In genomic region chr12:113302466-113302865, GRCh38 we compare ENCODE assay signal across 25 cellular contexts. TPM values are rescaled to one million over a fixed set of nuclear protein-coding genes. Genes with fewer than 3 reads are reported as not detected.
DNase-seq lines count a peak whose midpoint lies in the region; ATAC-seq lines count a peak whose summit lies in the region.
"Had no signal": no experiment of that assay in that cellular context is flagged by ENCODE, and none has a peak within 500 bp of the region (broad histone marks: within the 10 kb centered on the region; RNA-seq: fewer than 3 reads in every experiment).

No MANE protein-coding gene starts in this region.

- DNase-seq in stimulated activated naive CD8-positive, alpha-beta T cell treated with anti-CD3 and anti-CD28 coated beads, Interleukin-15, amount 100 ng/mL, for 72 hours: no peak
- no peak for DNase-seq in stimulated activated naive CD8-positive, alpha-beta T cell treated with anti-CD3 and anti-CD28 coated beads, Interleukin-15, Interleukin-2, amounts not matched to agents 100 U/mL and 50 U/mL, for 24 hours
- DNase-seq in activated CD8-positive, alpha-beta T cell treated with anti-CD3 and anti-CD28 coated beads, Interleukin-2, amount 10 ng/mL, durations not matched to agents 7 days and 5 days: no peak
- DNase-seq in memory B cell (ENCODE audit: low spot score in 2 of 2) (no peak), H7 (no peak)
- DNase-seq in effector CD8-positive, alpha-beta T cell (lab: John Stamatoyannopoulos, UW): no peak
- DNase-seq: ACHN; activated CD4-positive, alpha-beta T cell treated with anti-CD3 and anti-CD28 coated beads, Interleukin-2, amount 10 ng/mL, durations not matched to agents 7 days and 5 days; C1 segment of cervical spinal cord; colonic mucosa; hippocampal formation; immature natural killer cell; NCI-H510A treated with DMSO at 0.1 percent for 48 hours; ovary; testis; uterus had no signal

- no peaks in the 10 kb centered on the region; the same call in 1 of the 2 replicates for H3K36me3 ChIP-seq in H7 (replicated peaks; ENCODE audit: control insufficient read depth, insufficient read depth, low read length)
- H3K36me3 ChIP-seq: ovary, SJSA1, uterus had no signal

- no peaks in the 10 kb centered on the region for H3K9me3 Mint-ChIP-seq in stimulated activated naive CD8-positive, alpha-beta T cell treated with anti-CD3 and anti-CD28 coated beads, Interleukin-15, amount 100 ng/mL, for 72 hours
- H3K9me3 Mint-ChIP-seq in activated CD8-positive, alpha-beta T cell treated with anti-CD3 and anti-CD28 coated beads, Interleukin-2, amount 10 ng/mL, durations not matched to agents 7 days and 5 days (ENCODE audit: insufficient read depth): no peaks in the 10 kb centered on the region
- H3K9me3 Mint-ChIP-seq in memory B cell: no peaks in the 10 kb centered on the region
- H3K9me3 Mint-ChIP-seq: activated CD4-positive, alpha-beta T cell treated with anti-CD3 and anti-CD28 coated beads, Interleukin-2, amount 10 ng/mL, durations not matched to agents 7 days and 5 days; activated T-helper 2 cell treated with anti-CD3 and anti-CD28 coated beads, Interferon-gamma antibody, Interleukin-2, Interleukin-4, amounts not matched to agents 10 μg/mL and 5 μg/mL and 100 μg/mL, durations not matched to agents 14 hours and 24 hours and 36 hours; endodermal cell; immature natural killer cell; T-helper 1 cell treated with Interleukin-12 subunit alpha and Interleukin-12 subunit beta and Interleukin-4 antibody, amounts not matched to agents 30 μg/mL and 1 μg/mL, for 36 hours had no signal

- no peaks in the 10 kb centered on the region for H3K27me3 Mint-ChIP-seq in stimulated activated naive CD8-positive, alpha-beta T cell treated with anti-CD3 and anti-CD28 coated beads, Interleukin-15, amount 100 ng/mL, for 72 hours
- no peaks in the 10 kb centered on the region for H3K27me3 Mint-ChIP-seq in activated CD8-positive, alpha-beta T cell treated with anti-CD3 and anti-CD28 coated beads, Interleukin-2, amount 10 ng/mL, durations not matched to agents 7 days and 5 days (ENCODE audit: low read depth)
- H3K27me3 Mint-ChIP-seq in memory B cell: no peaks in the 10 kb centered on the region
- H3K27me3 Mint-ChIP-seq: activated CD4-positive, alpha-beta T cell treated with anti-CD3 and anti-CD28 coated beads, Interleukin-2, amount 10 ng/mL, durations not matched to agents 7 days and 5 days had no signal

- no peaks in the 10 kb centered on the region for H3K27me3 ChIP-seq in H7 (ENCODE audit: control insufficient read depth, insufficient read depth, low read length)
- H3K27me3 ChIP-seq: colonic mucosa, esophagus muscularis mucosa, ovary, Peyer's patch, SJSA1, testis, uterus had no signal

- CTCF ChIA-PET in activated CD8-positive, alpha-beta T cell treated with anti-CD3 and anti-CD28 coated beads, Interleukin-2, amount 10 ng/mL, durations not matched to agents 7 days and 5 days (lab: Charles Lee): interaction anchor here (1.1 kb wide), 1 partner anchor 41 kb away, joined by 3 read pairs; no protein-coding TSS in a partner anchor

- H3K4me1 Mint-ChIP-seq in stimulated activated naive CD8-positive, alpha-beta T cell treated with anti-CD3 and anti-CD28 coated beads, Interleukin-15, amount 100 ng/mL, for 72 hours: peaks cover 19% of the 10 kb centered on the region
- H3K4me1 Mint-ChIP-seq in activated CD8-positive, alpha-beta T cell treated with anti-CD3 and anti-CD28 coated beads, Interleukin-2, amount 10 ng/mL, durations not matched to agents 7 days and 5 days (ENCODE audit: low read depth): peaks cover 20% of the 10 kb centered on the region
- peaks cover 15% of the 10 kb centered on the region for H3K4me1 Mint-ChIP-seq in memory B cell

- POLR2A ChIA-PET in activated CD8-positive, alpha-beta T cell treated with anti-CD3 and anti-CD28 coated beads, Interleukin-2, amount 10 ng/mL, durations not matched to agents 7 days and 5 days (lab: Charles Lee): no interaction called here

- peaks cover 36% of the 10 kb centered on the region for H3K36me3 Mint-ChIP-seq in activated CD8-positive, alpha-beta T cell treated with anti-CD3 and anti-CD28 coated beads, Interleukin-2, amount 10 ng/mL, durations not matched to agents 7 days and 5 days (ENCODE audit: low read depth)
- H3K36me3 Mint-ChIP-seq in memory B cell: peaks cover 14% of the 10 kb centered on the region

- peak; percentile 2 for ATAC-seq in stimulated activated naive CD8-positive, alpha-beta T cell treated with anti-CD3 and anti-CD28 coated beads, Interleukin-15, amount 100 ng/mL, for 72 hours
- no peak for ATAC-seq in stimulated activated naive CD8-positive, alpha-beta T cell treated with anti-CD3 and anti-CD28 coated beads, Interleukin-15, Interleukin-2, amounts not matched to agents 100 U/mL and 50 U/mL, for 24 hours
- no peak for ATAC-seq in activated CD8-positive, alpha-beta T cell treated with anti-CD3 and anti-CD28 coated beads, Interleukin-2, amount 10 ng/mL, durations not matched to agents 7 days and 5 days
- ATAC-seq in memory B cell (ENCODE audit: low read depth): no peak
- no peak for ATAC-seq in GM18873 (IDR thresholded peaks at IDR 0.05; ENCODE audit: low FRiP score, unreplicated experiment)
- ATAC-seq in HG03097 (IDR thresholded peaks at IDR 0.05; ENCODE audit: low FRiP score, unreplicated experiment): no peak
- ATAC-seq: left lobe of liver had no signal

- no peak overlapping the region for H3K4me3 Mint-ChIP-seq in stimulated activated naive CD8-positive, alpha-beta T cell treated with anti-CD3 and anti-CD28 coated beads, Interleukin-15, amount 100 ng/mL, for 72 hours
- H3K4me3 Mint-ChIP-seq in activated CD8-positive, alpha-beta T cell treated with anti-CD3 and anti-CD28 coated beads, Interleukin-2, amount 10 ng/mL, durations not matched to agents 7 days and 5 days: no peak overlapping the region
- no peak overlapping the region for H3K4me3 Mint-ChIP-seq in memory B cell
- H3K4me3 Mint-ChIP-seq: activated CD4-positive, alpha-beta T cell treated with anti-CD3 and anti-CD28 coated beads, Interleukin-2, amount 10 ng/mL, durations not matched to agents 7 days and 5 days; endodermal cell had no signal

- H3K4me3 ChIP-seq in H7 (ENCODE audit: insufficient read depth, low read depth, low read length): no peak overlapping the region
- H3K4me3 ChIP-seq: colonic mucosa, esophagus muscularis mucosa, ovary, Peyer's patch, SJSA1, testis, uterus had no signal

- H3K27ac Mint-ChIP-seq in stimulated activated naive CD8-positive, alpha-beta T cell treated with anti-CD3 and anti-CD28 coated beads, Interleukin-15, amount 100 ng/mL, for 72 hours: peak overlapping the region; percentile 5 to 10
- H3K27ac Mint-ChIP-seq in activated CD8-positive, alpha-beta T cell treated with anti-CD3 and anti-CD28 coated beads, Interleukin-2, amount 10 ng/mL, durations not matched to agents 7 days and 5 days: peak overlapping the region; percentile 71
- peak overlapping the region; percentile 87 for H3K27ac Mint-ChIP-seq in memory B cell
- H3K27ac Mint-ChIP-seq: endodermal cell had no signal

RNA-seq across cellular contexts. Expression of gene SLC8B1, which starts 32.4 kb away (rescaled TPM):
- 10 to 100 TPM; 23.8 to 24.7 TPM for total RNA-seq in activated CD8-positive, alpha-beta T cell treated with anti-CD3 and anti-CD28 coated beads, Interleukin-2, amount 10 ng/mL, durations not matched to agents 7 days and 5 days
- 10.7 and 16.7 TPM in 2 replicates for total RNA-seq in H7 (2014; rRNA removed; shearing (Covaris generic))

RNA-seq across cellular contexts. Expression of gene PLBD2, which starts 55.9 kb away (rescaled TPM):
- 10 to 100 TPM; 11.1 to 12.0 TPM for total RNA-seq in activated CD8-positive, alpha-beta T cell treated with anti-CD3 and anti-CD28 coated beads, Interleukin-2, amount 10 ng/mL, durations not matched to agents 7 days and 5 days
- 12.6 and 12.7 TPM in 2 replicates for total RNA-seq in H7 (2014; rRNA removed; shearing (Covaris generic))

Comparison
In these comparisons a context has a peak if more than half of its experiments do, and no peak if none do; other contexts are left out.
1. H3K27ac Mint-ChIP-seq: peak in every context shown above with its lines; median percentile 87 in memory B cell; 71 in activated CD8-positive, alpha-beta T cell treated with anti-CD3 and anti-CD28 coated beads, Interleukin-2, amount 10 ng/mL, durations not matched to agents 7 days and 5 days; 8 in stimulated activated naive CD8-positive, alpha-beta T cell treated with anti-CD3 and anti-CD28 coated beads, Interleukin-15, amount 100 ng/mL, for 72 hours.